Comparison of ENCODE assay signal across 1 cellular context in genomic region chr14:60506985-60507829, GRCh38.
TF ChIP-seq lines count a peak whose summit lies in the region.

No MANE protein-coding gene starts in this region.

TF ChIP-seq in H1, 55 proteins besides CTCF, POLR2A, EP300 and RAD21:
- peak; percentile 99 for TF ChIP-seq SUZ12 (IDR thresholded peaks at IDR 0.05; ENCODE audit: low read length)
- peak; percentile 72 for TF ChIP-seq CTBP2 (IDR thresholded peaks at IDR 0.05; ENCODE audit: borderline replicate concordance, insufficient read depth, insufficient read length, low read length)
- TF ChIP-seq RNF2 (IDR thresholded peaks at IDR 0.05; ENCODE audit: borderline replicate concordance, low read depth, low read length, missing control alignments, poor library complexity, severe bottlenecking): peak; percentile 94
- TF ChIP-seq YY1 (IDR thresholded peaks at IDR 0.05; ENCODE audit: low read depth, low read length): 0 out of 2 replicates have a peak, but pooled peaks have one; percentile 10
- no peak for TF ChIP-seq E2F6 (IDR thresholded peaks at IDR 0.05)
- peak; percentile 97 for TF ChIP-seq EZH2 (IDR thresholded peaks at IDR 0.05; ENCODE audit: low read depth, low read length, severe bottlenecking)
- peak; percentile 24 for TF ChIP-seq KDM4A (IDR thresholded peaks at IDR 0.05; ENCODE audit: low read depth, low read length, severe bottlenecking)
- no peak for TF ChIP-seq SAP30 (IDR thresholded peaks at IDR 0.05; ENCODE audit: insufficient read depth, insufficient replicate concordance, low read length)
- no peak for TF ChIP-seq SIRT6 (IDR thresholded peaks at IDR 0.05; ENCODE audit: low read length)
- 0 out of 2 replicates have a peak, but pooled peaks have one; percentile 73 for TF ChIP-seq RBBP5 (IDR thresholded peaks at IDR 0.05; ENCODE audit: borderline replicate concordance, low read depth, low read length)
- peak; percentile 72 for TF ChIP-seq CBX8 (IDR thresholded peaks at IDR 0.05; ENCODE audit: borderline replicate concordance, low read depth, low read length)
- TF ChIP-seq CHD2 (IDR thresholded peaks at IDR 0.05; ENCODE audit: low read length): no peak
- peak; percentile 41 for TF ChIP-seq ASH2L (IDR thresholded peaks at IDR 0.05; ENCODE audit: low read length)
